8 cellular contexts compared by ENCODE assay signal in genomic region chr19:13748169-13748884, GRCh38. TPM values are rescaled to one million over a fixed set of nuclear protein-coding genes. Genes with fewer than 3 reads are reported as not detected.
DNase-seq lines count a peak whose midpoint lies in the region; ATAC-seq and TF ChIP-seq lines count a peak whose summit lies in the region.

No MANE protein-coding gene starts in this region.

- TF ChIP-seq CTCF in cardiac muscle cell (IDR thresholded peaks at IDR 0.05; ENCODE audit: low read depth, low read length) (no peak), chondrocyte (IDR thresholded peaks at IDR 0.05) (no peak), uterus (IDR thresholded peaks at IDR 0.05) (no peak)

- peaks cover 17% of the 10 kb centered on the region for H3K4me1 Mint-ChIP-seq in chondrocyte (ENCODE audit: low read depth)

- ATAC-seq in left ventricle myocardium superior, result no peak

- peak overlapping the region; percentile 86 for H3K4me3 Mint-ChIP-seq in chondrocyte (ENCODE audit: unreplicated experiment)

- H3K36me3 ChIP-seq in cardiac muscle cell (no peaks in the 10 kb centered on the region), mesodermal cell (ENCODE audit: control insufficient read depth, insufficient read depth, low read length) (peaks cover 25% of the 10 kb centered on the region), uterus (no peaks in the 10 kb centered on the region)

- peak overlapping the region; percentile 63 for H3K27ac ChIP-seq in cardiac muscle cell
- peak overlapping the region; percentile 67 for H3K27ac ChIP-seq in mesodermal cell (ENCODE audit: low read depth, low read length, severe bottlenecking)
- H3K27ac ChIP-seq in uterus, result peak overlapping the region; percentile 82 to 89

- intact Hi-C loops in left ventricle myocardium superior (cut with micrococcal nuclease), result no loop called here
- intact Hi-C loops in uterus (cut with DNase I; ENCODE audit: low total_unique reads), result no loop called here

- H3K9me3 ChIP-seq in cardiac muscle cell (ENCODE audit: low read depth) (no peaks in the 10 kb centered on the region), mesodermal cell (ENCODE audit: control insufficient read depth, low read length) (peaks cover 11% of the 10 kb centered on the region), uterus (no peaks in the 10 kb centered on the region)

- peak; percentile 1 to 53 for DNase-seq in cardiac muscle cell (ENCODE audit: low read depth in 1 of 2, low spot score in 1 of 2)
- DNase-seq in left ventricle myocardium superior, result no peak
- DNase-seq in OCI-M1 (lab: John Stamatoyannopoulos, UW), result peak; percentile 85
- no peak for DNase-seq in chondrocyte (ENCODE audit: low spot score)
- no peak for DNase-seq in uterus
- DNase-seq in SK-N-DZ (ENCODE audit: low spot score), result no peak
- no peak for DNase-seq in DMS153 treated with DMSO at 0.1 percent for 48 hours (lab: John Stamatoyannopoulos, UW; ENCODE audit: unreplicated experiment)

- H3K4me1 ChIP-seq in cardiac muscle cell (ENCODE audit: low read depth) (no peaks in the 10 kb centered on the region), mesodermal cell (ENCODE audit: control insufficient read depth, insufficient read depth, low read length, poor library complexity, severe bottlenecking) (peaks cover 7% of the 10 kb centered on the region), uterus (no peaks in the 10 kb centered on the region)

- H3K27me3 ChIP-seq in cardiac muscle cell, result no peaks in the 10 kb centered on the region
- no peaks in the 10 kb centered on the region for H3K27me3 ChIP-seq in uterus

- WGBS in mesodermal cell (ENCODE audit: insufficient coverage in 2 of 2), 2 experiments, result 4 to 5% methylated on average over 19 to 23 of the region's 25 CpGs

- H3K36me3 Mint-ChIP-seq in chondrocyte (ENCODE audit: low read depth), result peaks cover 1% of the 10 kb centered on the region

- H3K4me3 ChIP-seq in cardiac muscle cell (peak overlapping the region; percentile 92), mesodermal cell (ENCODE audit: extremely low read depth, insufficient read depth, low read length, poor library complexity, severe bottlenecking) (peak overlapping the region; percentile 92), uterus (peak overlapping the region; percentile 64 to 71)

- no peak for TF ChIP-seq POLR2A in uterus (IDR thresholded peaks at IDR 0.05)

- no peaks in the 10 kb centered on the region for H3K27me3 Mint-ChIP-seq in chondrocyte (ENCODE audit: low read depth)

- H3K9me3 Mint-ChIP-seq in chondrocyte (ENCODE audit: low read depth), result peaks cover 7% of the 10 kb centered on the region

- peak overlapping the region; percentile 79 for H3K27ac Mint-ChIP-seq in chondrocyte (ENCODE audit: unreplicated experiment)

RNA-seq across cellular contexts. Expression of gene MRI1, which starts 16.0 kb away (rescaled TPM):
- total RNA-seq in cardiac muscle cell (79.8 and 92.4 TPM in 2 replicates), left ventricle myocardium superior (13.7 TPM), chondrocyte (18.7 to 25.4 TPM (median 20.2 TPM) in 3 replicates), uterus (10 to 100 TPM; 33.3 to 62.4 (median 45.9) TPM)
- polyA plus RNA-seq in cardiac muscle cell, result 24.8 and 25.8 TPM in 2 replicates
- 35.7 TPM for polyA plus RNA-seq in mesodermal cell (2013, experiment 1 of 2)
- polyA plus RNA-seq in mesodermal cell (2013, experiment 2 of 2), result 25.3 TPM
- 38.5 and 40.1 TPM in 2 replicates for polyA plus RNA-seq in SK-N-DZ (2014; cell fraction: cytosol; rRNA removed)
- polyA plus RNA-seq in SK-N-DZ (2014; cell fraction: nucleus; rRNA removed), result 104 and 138 TPM in 2 replicates

RNA-seq across cellular contexts. Expression of gene C19orf53, which starts 25.9 kb away (rescaled TPM):
- 276 and 280 TPM in 2 replicates for total RNA-seq in cardiac muscle cell
- 242 and 245 TPM in 2 replicates for polyA plus RNA-seq in cardiac muscle cell
- 91.1 TPM for total RNA-seq in left ventricle myocardium superior
- total RNA-seq in chondrocyte, result 71.2 to 91.5 TPM (median 75.7 TPM) in 3 replicates
- polyA plus RNA-seq in mesodermal cell (2013, experiment 1 of 2), result 170 TPM
- polyA plus RNA-seq in mesodermal cell (2013, experiment 2 of 2), result 158 TPM
- total RNA-seq in uterus, result 100 to 1,000 TPM in 1 of 4 donors, 10 to 100 TPM in 3; 20.5 to 233 (median 77.3) TPM
- polyA plus RNA-seq in SK-N-DZ (2014; cell fraction: cytosol; rRNA removed), result 73.6 and 75.3 TPM in 2 replicates
- 52.5 and 73.6 TPM in 2 replicates for polyA plus RNA-seq in SK-N-DZ (2014; cell fraction: nucleus; rRNA removed)

RNA-seq across cellular contexts. Expression of gene ZSWIM4, which starts 46.9 kb away (rescaled TPM):
- 13.7 and 29.8 TPM in 2 replicates for total RNA-seq in cardiac muscle cell
- polyA plus RNA-seq in cardiac muscle cell, result 13.0 and 19.6 TPM in 2 replicates
- total RNA-seq in left ventricle myocardium superior, result 2.3 TPM
- total RNA-seq in chondrocyte, result 6.8 to 10.6 TPM (median 9.5 TPM) in 3 replicates
- 25.4 TPM for polyA plus RNA-seq in mesodermal cell (2013, experiment 1 of 2)
- polyA plus RNA-seq in mesodermal cell (2013, experiment 2 of 2), result 17.4 TPM
- total RNA-seq in uterus, result 1 to 10 TPM in 3 of 4 donors, under 1 TPM in 1; 0.26 to 8.4 (median 6.0) TPM
- 6.1 and 6.4 TPM in 2 replicates for polyA plus RNA-seq in SK-N-DZ (2014; cell fraction: cytosol; rRNA removed)
- 4.0 and 11.4 TPM in 2 replicates for polyA plus RNA-seq in SK-N-DZ (2014; cell fraction: nucleus; rRNA removed)

Comparison
In these comparisons a context has a peak if more than half of its experiments do, and no peak if none do; other contexts are left out.
1. DNase-seq: peak in cardiac muscle cell (2 of 2) and OCI-M1 (single experiment); none in left ventricle myocardium superior (single experiment), chondrocyte (single experiment), uterus (0 of 2), SK-N-DZ (single experiment) and DMS153 treated with DMSO at 0.1 percent for 48 hours (single experiment).
2. Peak in every context shown above with its lines, with median percentiles within 50 percentile points of each other: H3K27ac ChIP-seq and H3K4me3 ChIP-seq.